ENCODE assay signal across 7 cellular contexts in genomic region chr19:1252818-1253513, GRCh38. TPM values are rescaled to one million over a fixed set of nuclear protein-coding genes. Genes with fewer than 3 reads are reported as not detected.
DNase-seq lines count a peak whose midpoint lies in the region; ATAC-seq and TF ChIP-seq lines count a peak whose summit lies in the region.

No MANE protein-coding gene starts in this region.

- WGBS in testis, 2 donors, result 28% methylated on average over 24 of the region's 26 CpGs; no CpG with 5 or more reads in 1 of the 2 donors

- ATAC-seq in HG03439 (IDR thresholded peaks at IDR 0.05; ENCODE audit: unreplicated experiment), result no peak

- peaks cover 51% of the 10 kb centered on the region for H3K4me1 ChIP-seq in testis

- peak overlapping the region in 1 of 2 donors; percentile 30 for H3K4me3 ChIP-seq in testis

- TF ChIP-seq POLR2A in erythroblast (IDR thresholded peaks at IDR 0.05; ENCODE audit: low read length) (no peak), testis (IDR thresholded peaks at IDR 0.05) (no peak)

- no peak for TF ChIP-seq CTCF in testis (IDR thresholded peaks at IDR 0.05)

- H3K36me3 ChIP-seq in testis (ENCODE audit: low read depth, missing control alignments), result no peaks in the 10 kb centered on the region

- peak overlapping the region; percentile 77 to 95 for H3K27ac ChIP-seq in testis

- intact Hi-C loops in testis (cut with DNase I; ENCODE audit: low total_unique reads), result no loop called here

- H3K9me3 ChIP-seq in testis, result no peaks in the 10 kb centered on the region

- H3K27me3 ChIP-seq in testis, result no peaks in the 10 kb centered on the region

- DNase-seq in GM19238 (ENCODE audit: insufficient read length, low spot score) (peak; percentile 70), NOMO-1 (lab: John Stamatoyannopoulos, UW; ENCODE audit: unreplicated experiment in 2 of 2) (peak; percentile 88 to 98), activated T-cell treated with anti-CD3 and anti-CD28 coated beads for 48 hours (ENCODE audit: low read depth) (peak; percentile 69), erythroblast (lab: John Stamatoyannopoulos, UW) (peak; percentile 84 to 91), myocyte (ENCODE audit: low read depth) (peak; percentile 94), testis (peak; percentile 86)

RNA-seq across cellular contexts. Expression of gene MIDN, which starts 4.6 kb away (rescaled TPM):
- total RNA-seq in myocyte (17.2 and 30.6 TPM in 2 replicates), testis (10 to 100 TPM; 38.2 to 42.4 TPM)
- 31.9 TPM for polyA plus RNA-seq in myocyte (2012)
- 30.3 TPM for polyA plus RNA-seq in testis (ENCODE audit: insufficient read depth, low read depth, low replicate concordance)

RNA-seq across cellular contexts. Expression of gene ATP5F1D, which starts 11.4 kb away (rescaled TPM):
- total RNA-seq in myocyte (46.5 and 61.9 TPM in 2 replicates), testis (100 to 1,000 TPM; 104 to 166 TPM)
- polyA plus RNA-seq in myocyte (2012), result 193 TPM
- 94.5 TPM for polyA plus RNA-seq in testis (ENCODE audit: insufficient read depth, low read depth, low replicate concordance)

RNA-seq across cellular contexts. Expression of gene CBARP, which starts 15.2 kb away (rescaled TPM):
- total RNA-seq in myocyte, result 4.0 and 4.8 TPM in 2 replicates
- polyA plus RNA-seq in myocyte (2012), result 3.2 TPM
- 1 to 10 TPM; 5.2 to 6.6 TPM for total RNA-seq in testis
- polyA plus RNA-seq in testis (ENCODE audit: insufficient read depth, low read depth, low replicate concordance), result 1.5 TPM

RNA-seq across cellular contexts. Expression of gene CIRBP, which starts 16.2 kb away (rescaled TPM):
- 441 and 497 TPM in 2 replicates for total RNA-seq in myocyte
- polyA plus RNA-seq in myocyte (2012), result 414 TPM
- 100 to 1,000 TPM; 621 to 661 TPM for total RNA-seq in testis
- polyA plus RNA-seq in testis (ENCODE audit: insufficient read depth, low read depth, low replicate concordance), result 483 TPM

RNA-seq across cellular contexts. Expression of gene FAM174C, which starts 22.4 kb away (rescaled TPM):
- total RNA-seq in myocyte, result 33.8 and 55.3 TPM in 2 replicates
- polyA plus RNA-seq in myocyte (2012), result 66.6 TPM
- total RNA-seq in testis, result 100 to 1,000 TPM; 111 to 128 TPM
- polyA plus RNA-seq in testis (ENCODE audit: insufficient read depth, low read depth, low replicate concordance), result 51.6 TPM
